8 cellular contexts compared by ENCODE assay signal in genomic region chr17:37650419-37651003, GRCh38. TPM values are rescaled to one million over a fixed set of nuclear protein-coding genes. Genes with fewer than 3 reads are reported as not detected.
DNase-seq lines count a peak whose midpoint lies in the region; ATAC-seq, FAIRE-seq and TF ChIP-seq lines count a peak whose summit lies in the region.
"Had no signal": no experiment of that assay in that cellular context is flagged by ENCODE, and none has a peak within 500 bp of the region (broad histone marks: within the 10 kb centered on the region; RNA-seq: fewer than 3 reads in every experiment).

No MANE protein-coding gene starts in this region.

- H3K4me3 Mint-ChIP-seq in activated T-cell treated with anti-CD3 and anti-CD28 coated beads, Interleukin-2, amount 50 U/mL, for 24 hours: no peak overlapping the region

- DNase-seq in GM06990 (ENCODE audit: extremely low read depth, insufficient read length) (no peak), NCI-H146 (lab: John Stamatoyannopoulos, UW) (peak; percentile 47), bronchial epithelial cell (ENCODE audit: low read depth) (peak; percentile 40), midbrain (lab: John Stamatoyannopoulos, UW) (peak; percentile 2), NCI-H2171 treated with DMSO at 0.1 percent for 48 hours (lab: John Stamatoyannopoulos, UW) (no peak)
- DNase-seq in activated T-cell treated with anti-CD3 and anti-CD28 coated beads, Interleukin-2, amount 50 U/mL, for 24 hours: no peak

- no peaks in the 10 kb centered on the region for H3K36me3 Mint-ChIP-seq in activated T-cell treated with anti-CD3 and anti-CD28 coated beads, Interleukin-2, amount 50 U/mL, for 24 hours (ENCODE audit: low read depth)

- no peak for ATAC-seq in HG02571 (IDR thresholded peaks at IDR 0.05; ENCODE audit: unreplicated experiment)

- TF ChIP-seq CTCF in GM06990 (IDR thresholded peaks at IDR 0.05; ENCODE audit: insufficient read depth, low read length, poor library complexity, severe bottlenecking): peak; percentile 35
- TF ChIP-seq CTCF in bronchial epithelial cell (IDR thresholded peaks at IDR 0.05; ENCODE audit: insufficient read depth, low read length, severe bottlenecking): peak; percentile 51

- H3K27me3 ChIP-seq in GM06990 (replicated peaks; ENCODE audit: control insufficient read depth, insufficient read depth, low read length) (0 out of 2 replicates have a peak, but pooled peaks cover 3% of the 10 kb centered on the region), bronchial epithelial cell (ENCODE audit: control insufficient read depth, insufficient read depth, low read length) (no peaks in the 10 kb centered on the region)

- H3K4me1 Mint-ChIP-seq in activated T-cell treated with anti-CD3 and anti-CD28 coated beads, Interleukin-2, amount 50 U/mL, for 24 hours (ENCODE audit: low read depth): no peaks in the 10 kb centered on the region

- H3K36me3 ChIP-seq in GM06990 (ENCODE audit: control insufficient read depth, insufficient read depth, low read length) (no peaks in the 10 kb centered on the region), bronchial epithelial cell (ENCODE audit: control insufficient read depth, insufficient read depth, low read length) (no peaks in the 10 kb centered on the region)

- no peak for FAIRE-seq in bronchial epithelial cell (lab: Jason Lieb, UNC)

- H3K4me3 ChIP-seq in GM06990 (replicated peaks; ENCODE audit: low read depth, low read length) (no peak overlapping the region), bronchial epithelial cell (ENCODE audit: low read depth, low read length) (no peak overlapping the region)
- H3K4me3 ChIP-seq: SK-N-MC had no signal

- H3K27me3 Mint-ChIP-seq in activated T-cell treated with anti-CD3 and anti-CD28 coated beads, Interleukin-2, amount 50 U/mL, for 24 hours: peaks cover 57% of the 10 kb centered on the region

- no peak overlapping the region for H3K27ac Mint-ChIP-seq in activated T-cell treated with anti-CD3 and anti-CD28 coated beads, Interleukin-2, amount 50 U/mL, for 24 hours

- no peaks in the 10 kb centered on the region for H3K9me3 Mint-ChIP-seq in activated T-cell treated with anti-CD3 and anti-CD28 coated beads, Interleukin-2, amount 50 U/mL, for 24 hours

RNA-seq across cellular contexts. Expression of gene DDX52, which starts 7.3 kb away (rescaled TPM):
- 14.5 and 19.3 TPM in 2 replicates for total RNA-seq in bronchial epithelial cell

RNA-seq across cellular contexts. Expression of gene SYNRG, which starts 41.3 kb away (rescaled TPM):
- total RNA-seq in bronchial epithelial cell: 4.7 and 6.7 TPM in 2 replicates

Comparison
In these comparisons a context has a peak if more than half of its experiments do, and no peak if none do; other contexts are left out.
1. DNase-seq: peak in NCI-H146 (single experiment), bronchial epithelial cell (single experiment) and midbrain (single experiment); none in GM06990 (single experiment), NCI-H2171 treated with DMSO at 0.1 percent for 48 hours (single experiment) and activated T-cell treated with anti-CD3 and anti-CD28 coated beads, Interleukin-2, amount 50 U/mL, for 24 hours (single experiment).